Comparison of ENCODE assay signal across 8 cellular contexts in genomic region chr4:44725861-44726820, GRCh38. TPM values are rescaled to one million over a fixed set of nuclear protein-coding genes. Genes with fewer than 3 reads are reported as not detected.
A peak's percentile ranks its signal among the peaks of the same experiment; 100 is the strongest.
DNase-seq lines count a peak whose midpoint lies in the region; ATAC-seq and TF ChIP-seq lines count a peak whose summit lies in the region.

GNPDA2 (minus strand) TSS chr4:44726556; CDS start chr4:44722207, 4,349 bp downstream.

- TF ChIP-seq CTCF in PC-3 (conservative IDR thresholded peaks at IDR 0.05; ENCODE audit: low read depth, low read length) = 0 out of 2 replicates have a peak, but pooled peaks have one; percentile 24
- TF ChIP-seq CTCF in esophagus muscularis mucosa (IDR thresholded peaks at IDR 0.05) = peak in 1 of 3 experiments; percentile 21

- no peak for TF ChIP-seq POLR2A in esophagus muscularis mucosa (IDR thresholded peaks at IDR 0.05; ENCODE audit: low read depth)

- CTCF ChIA-PET in PC-3 (lab: Charles Lee) = no interaction called here

- H3K36me3 ChIP-seq in PC-3 (ENCODE audit: low read depth, low read length) = no peaks in the 10 kb centered on the region
- no peaks in the 10 kb centered on the region for H3K36me3 ChIP-seq in esophagus muscularis mucosa
- no peaks in the 10 kb centered on the region for H3K36me3 ChIP-seq in muscle layer of duodenum (ENCODE audit: control insufficient read depth in 1 of 2, insufficient read depth in 2 of 2, low read length in 2 of 2)

- peak within 1 kb of the TSS; percentile 80 to 94 (median 82) for H3K27ac Mint-ChIP-seq in IgD-negative memory B cell

- H3K4me1 ChIP-seq in PC-3 (ENCODE audit: insufficient read depth, low read length) (peaks cover 12% of the 10 kb centered on the region), esophagus muscularis mucosa (peaks cover 8 to 36% (median 29%) of the 10 kb centered on the region in 4 donors), muscle layer of duodenum (ENCODE audit: control insufficient read depth in 1 of 2, insufficient read depth in 2 of 2, low read length in 2 of 2) (peaks cover 5 to 17% of the 10 kb centered on the region in 2 donors)

- peak within 1 kb of the TSS; percentile 100 for H2AFZ ChIP-seq in PC-3 (ENCODE audit: low read length)

- peaks cover 48% of the 10 kb centered on the region for H3K79me2 ChIP-seq in PC-3 (ENCODE audit: low read length)

- no peaks in the 10 kb centered on the region for H3K27me3 Mint-ChIP-seq in IgD-negative memory B cell
- no peaks in the 10 kb centered on the region for H3K27me3 Mint-ChIP-seq in activated T-cell treated with anti-CD3 and anti-CD28 coated beads, Interleukin-2, amount 50 U/mL, for 4 hours (ENCODE audit: low read depth)

- no peaks in the 10 kb centered on the region for H3K9me2 ChIP-seq in PC-3 (replicated peaks; ENCODE audit: low read length)

- POLR2A ChIA-PET in PC-3 (lab: Charles Lee; ENCODE audit: unreplicated experiment) = no interaction called here

- H3K9ac ChIP-seq in PC-3 (ENCODE audit: low read length) = peak within 1 kb of the TSS; percentile 80

- TSS peak; percentile 56 for BruUV-seq in PC-3 (replicated peaks; lab: Mats Ljungman, UMichigan)

- H3K4me1 Mint-ChIP-seq in IgD-negative memory B cell = peaks cover 23 to 31% (median 30%) of the 10 kb centered on the region in 3 donors
- H3K4me1 Mint-ChIP-seq in activated T-cell treated with anti-CD3 and anti-CD28 coated beads, Interleukin-2, amount 50 U/mL, for 4 hours (ENCODE audit: low read depth) = peaks cover 41% of the 10 kb centered on the region

- 1% methylated on average over 58 of the region's 69 CpGs for WGBS in esophagus muscularis mucosa

- no peaks in the 10 kb centered on the region for H4K20me1 ChIP-seq in PC-3 (ENCODE audit: low read length)

- H3K4me2 ChIP-seq in PC-3 (ENCODE audit: low read length) = peak within 1 kb of the TSS; percentile 94

- no peaks in the 10 kb centered on the region for H3K36me3 Mint-ChIP-seq in IgD-negative memory B cell
- H3K36me3 Mint-ChIP-seq in activated T-cell treated with anti-CD3 and anti-CD28 coated beads, Interleukin-2, amount 50 U/mL, for 4 hours (ENCODE audit: insufficient read depth) = peaks cover 3% of the 10 kb centered on the region

- TF ChIP-seq EP300 in esophagus muscularis mucosa (IDR thresholded peaks at IDR 0.05) = no peak

- no peaks in the 10 kb centered on the region for H3K27me3 ChIP-seq in PC-3 (ENCODE audit: low read length)
- H3K27me3 ChIP-seq in esophagus muscularis mucosa = no peaks in the 10 kb centered on the region
- H3K27me3 ChIP-seq in muscle layer of duodenum (ENCODE audit: low read depth, low read length) = no peaks in the 10 kb centered on the region

- peak within 1 kb of the TSS; percentile 92 to 95 (median 94) for H3K4me3 Mint-ChIP-seq in IgD-negative memory B cell
- peak within 1 kb of the TSS; percentile 95 for H3K4me3 Mint-ChIP-seq in activated T-cell treated with anti-CD3 and anti-CD28 coated beads, Interleukin-2, amount 50 U/mL, for 4 hours

- H3K27ac ChIP-seq in PC-3 (ENCODE audit: low read length) = peak within 1 kb of the TSS; percentile 30
- H3K27ac ChIP-seq in esophagus muscularis mucosa (replicated peaks in 1 of 4) = peak within 1 kb of the TSS; percentile 84 to 91 (median 86)
- H3K27ac ChIP-seq in muscle layer of duodenum (ENCODE audit: low read length) = peak within 1 kb of the TSS; percentile 75

- H3K4me3 ChIP-seq in PC-3 (ENCODE audit: low read length) (peak within 1 kb of the TSS; percentile 79), esophagus muscularis mucosa (peak within 1 kb of the TSS; percentile 73 to 85 (median 84)), muscle layer of duodenum (ENCODE audit: low read depth in 1 of 2, low read length in 2 of 2) (peak within 1 kb of the TSS; percentile 93 to 97)

- DNase-seq in DMS114 treated with DMSO at 0.1 percent for 48 hours (lab: John Stamatoyannopoulos, UW; ENCODE audit: unreplicated experiment) (peak; percentile 34), PC-3 (peak; percentile 85), esophagus muscularis mucosa (ENCODE audit: extremely low spot score) (peak; percentile 96)
- peak; percentile 73 for DNase-seq in activated T-cell treated with anti-CD3 and anti-CD28 coated beads, Interleukin-2, amount 50 U/mL, for 4 hours
- DNase-seq in stimulated activated CD8-positive, alpha-beta memory T cell treated with anti-CD3 and anti-CD28 coated beads, Interleukin-7, amount 100 ng/mL, for 4 hours (ENCODE audit: low read depth in 2 of 2) = peak; percentile 58 to 75

- ATAC-seq in GM21529 (IDR thresholded peaks at IDR 0.05; ENCODE audit: unreplicated experiment) = peak; percentile 91
- peak; percentile 91 for ATAC-seq in PC-3
- ATAC-seq in activated T-cell treated with anti-CD3 and anti-CD28 coated beads, Interleukin-2, amount 50 U/mL, for 4 hours = peak; percentile 91 to 92

- no peaks in the 10 kb centered on the region for H3K9me3 ChIP-seq in PC-3 (ENCODE audit: low read length)
- no peaks in the 10 kb centered on the region for H3K9me3 ChIP-seq in esophagus muscularis mucosa
- no peaks in the 10 kb centered on the region for H3K9me3 ChIP-seq in muscle layer of duodenum (ENCODE audit: control insufficient read depth in 1 of 2, low read length in 2 of 2)

- H3F3A ChIP-seq in PC-3 (ENCODE audit: low read length, unreplicated experiment) = no peaks in the 10 kb centered on the region

- intact Hi-C loops in PC-3 (cut with micrococcal nuclease) (loop anchor here (1.0 kb wide), 1 partner anchor 48 kb away; the partner anchor contains the start of gene GUF1), esophagus muscularis mucosa (cut with DNase I) (no loop called here)

- H3K9me3 Mint-ChIP-seq in IgD-negative memory B cell = no peaks in the 10 kb centered on the region
- no peaks in the 10 kb centered on the region for H3K9me3 Mint-ChIP-seq in activated T-cell treated with anti-CD3 and anti-CD28 coated beads, Interleukin-2, amount 50 U/mL, for 4 hours

RNA-seq across cellular contexts. Expression of gene GNPDA2, which starts in this region (rescaled TPM):
- 20.4 TPM for polyA plus RNA-seq in IgD-negative memory B cell
- total RNA-seq in PC-3 (2014; rRNA removed) (17.2 and 21.9 TPM in 2 replicates), esophagus muscularis mucosa (10 to 100 TPM; 16.9 to 42.4 (median 22.8) TPM)
- total RNA-seq in activated T-cell treated with anti-CD3 and anti-CD28 coated beads, Interleukin-2, amount 50 U/mL, for 4 hours = 10 to 100 TPM; 22.0 to 25.9 (median 22.6) TPM

Comparison
In these comparisons a context has a peak if more than half of its experiments do, and no peak if none do; other contexts are left out.
1. Peak in every context shown above with its lines: DNase-seq, ATAC-seq, H3K4me3 ChIP-seq and H3K27ac ChIP-seq.
2. DNase-seq: peak in every context shown above with its lines; median percentile 96 in esophagus muscularis mucosa; 85 in PC-3; 73 in activated T-cell treated with anti-CD3 and anti-CD28 coated beads, Interleukin-2, amount 50 U/mL, for 4 hours; 66 in stimulated activated CD8-positive, alpha-beta memory T cell treated with anti-CD3 and anti-CD28 coated beads, Interleukin-7, amount 100 ng/mL, for 4 hours; 34 in DMS114 treated with DMSO at 0.1 percent for 48 hours.
3. H3K27ac ChIP-seq: peak in every context shown above with its lines; median percentile 86 in esophagus muscularis mucosa; 75 in muscle layer of duodenum; 30 in PC-3.